8 cellular contexts compared by ENCODE assay signal in the genomic region with DNA sequence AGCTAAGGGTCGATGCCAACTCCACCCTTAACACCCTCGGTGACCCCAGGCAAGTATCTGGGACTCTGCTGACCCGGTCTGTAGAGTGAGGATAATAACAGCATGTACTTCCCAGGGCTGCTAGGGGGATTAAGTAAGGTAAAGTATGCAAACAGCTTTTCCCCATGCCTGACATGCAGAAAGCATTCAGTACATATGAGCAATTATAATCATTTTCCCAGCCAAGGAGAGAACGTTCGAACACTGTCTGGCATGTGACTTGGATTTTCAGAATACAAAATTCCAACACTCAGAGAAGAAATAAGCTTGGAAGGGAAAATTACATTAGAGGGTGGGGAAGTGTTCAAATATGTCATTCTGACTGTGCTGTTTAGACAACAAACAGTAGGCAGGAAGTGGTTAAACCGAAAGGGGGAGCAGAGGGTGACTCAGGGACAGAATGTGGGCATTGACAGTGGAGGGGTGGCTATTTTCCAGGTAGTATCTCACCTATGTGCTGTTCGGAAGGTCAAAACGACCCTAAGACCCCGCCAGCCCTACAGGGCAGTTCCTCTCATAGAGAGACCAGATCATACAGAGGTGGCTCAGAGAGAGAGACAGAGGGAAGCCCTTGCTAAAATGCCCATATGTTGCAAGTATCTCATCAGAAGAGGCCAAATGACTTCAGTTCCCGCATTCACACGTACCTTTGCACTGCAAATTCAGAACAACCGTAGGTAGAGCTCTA. TPM values are rescaled to one million over a fixed set of nuclear protein-coding genes. Genes with fewer than 3 reads are reported as not detected.
DNase-seq lines count a peak whose midpoint lies in the region; ATAC-seq and TF ChIP-seq lines count a peak whose summit lies in the region.

No MANE protein-coding gene starts in this region.

- H3K4me2 ChIP-seq in mammary epithelial cell (ENCODE audit: insufficient read depth, low read depth, low read length): peak overlapping the region; percentile 62

- peaks cover 50% of the 10 kb centered on the region for H3K4me1 Mint-ChIP-seq in T-helper 1 cell treated with Interleukin-12 subunit alpha and Interleukin-12 subunit beta and Interleukin-4 antibody, amounts not matched to agents 30 μg/mL and 1 μg/mL, for 36 hours (ENCODE audit: low read depth)

- CTCF ChIA-PET in mammary epithelial cell (lab: Charles Lee; ENCODE audit: low non-redundant PET): no interaction called here

- H3K27me3 ChIP-seq in mammary epithelial cell (ENCODE audit: insufficient read depth, low read length): no peaks in the 10 kb centered on the region

- TF ChIP-seq CTCF in mammary epithelial cell (conservative IDR thresholded peaks at IDR 0.05 in 1 of 2, IDR thresholded peaks at IDR 0.05 in 1 of 2; ENCODE audit: extremely low read depth in 1 of 2, insufficient read depth in 1 of 2, low read depth in 1 of 2, low read length in 2 of 2): no peak

- ATAC-seq in GM19023 (IDR thresholded peaks at IDR 0.05; ENCODE audit: unreplicated experiment): peak; percentile 88
- ATAC-seq in HG03175 (IDR thresholded peaks at IDR 0.05; ENCODE audit: unreplicated experiment): peak; percentile 88

- intact Hi-C loops in mammary epithelial cell (cut with micrococcal nuclease) (loop anchor here (1.0 to 2.0 kb wide), 2 partner anchors 32 to 51 kb away; a partner anchor contains a TSS), head of caudate nucleus (cut with DNase I) (no loop called here)

- H3K27me3 Mint-ChIP-seq in T-helper 1 cell treated with Interleukin-12 subunit alpha and Interleukin-12 subunit beta and Interleukin-4 antibody, amounts not matched to agents 30 μg/mL and 1 μg/mL, for 36 hours (ENCODE audit: low read depth): no peaks in the 10 kb centered on the region

- no peaks in the 10 kb centered on the region for H3K79me2 ChIP-seq in mammary epithelial cell (ENCODE audit: insufficient read depth, low read length)

- H3K4me3 ChIP-seq in mammary epithelial cell (replicated peaks in 1 of 3; ENCODE audit: insufficient read depth in 1 of 3, low read depth in 2 of 3, low read length in 3 of 3): no peak overlapping the region

- peaks cover 33% of the 10 kb centered on the region for H3K36me3 Mint-ChIP-seq in T-helper 1 cell treated with Interleukin-12 subunit alpha and Interleukin-12 subunit beta and Interleukin-4 antibody, amounts not matched to agents 30 μg/mL and 1 μg/mL, for 36 hours (ENCODE audit: low read depth)

- in situ Hi-C loops in mammary epithelial cell (cut with MboI; ENCODE audit: low sequenced_read_pairs in 2 of 2): no loop called here

- DNase-seq in mammary epithelial cell (peak; percentile 89), renal cortical epithelial cell (ENCODE audit: low read depth) (peak; percentile 61), NCI-H2171 treated with DMSO at 0.1 percent for 48 hours (lab: John Stamatoyannopoulos, UW) (no peak), anterior cingulate cortex (lab: John Stamatoyannopoulos, UW) (no peak), head of caudate nucleus (no peak)

- BruUV-seq in mammary epithelial cell (replicated peaks; lab: Mats Ljungman, UMichigan): TSS peak; percentile 62

- H3K9ac ChIP-seq in mammary epithelial cell (ENCODE audit: insufficient read depth, low read length): peak overlapping the region; percentile 81

- H3K27ac ChIP-seq in mammary epithelial cell (ENCODE audit: insufficient read depth, low read depth, low read length): peak overlapping the region; percentile 97

- no peaks in the 10 kb centered on the region for H4K20me1 ChIP-seq in mammary epithelial cell (ENCODE audit: insufficient read depth, low read length)

- peak overlapping the region; percentile 48 for H3K4me3 Mint-ChIP-seq in T-helper 1 cell treated with Interleukin-12 subunit alpha and Interleukin-12 subunit beta and Interleukin-4 antibody, amounts not matched to agents 30 μg/mL and 1 μg/mL, for 36 hours

- H3K4me1 ChIP-seq in mammary epithelial cell (ENCODE audit: insufficient read depth, low read length): peaks cover 35% of the 10 kb centered on the region

- dilution Hi-C loops in mammary epithelial cell (cut with HindIII; ENCODE audit: low sequenced_read_pairs): loop anchor here (5.0 to 10.0 kb wide), 2 partner anchors 46 to 198 kb away; no protein-coding TSS in a partner anchor

- H3K27ac Mint-ChIP-seq in T-helper 1 cell treated with Interleukin-12 subunit alpha and Interleukin-12 subunit beta and Interleukin-4 antibody, amounts not matched to agents 30 μg/mL and 1 μg/mL, for 36 hours: peak overlapping the region; percentile 95

- WGBS in mammary epithelial cell (ENCODE audit: low coverage, missing lambda C conversion rate): 51% methylated on average over 11 of the region's 12 CpGs

- peak overlapping the region; percentile 36 for H2AFZ ChIP-seq in mammary epithelial cell (ENCODE audit: low read depth, low read length)

- no peaks in the 10 kb centered on the region for H3K9me3 Mint-ChIP-seq in T-helper 1 cell treated with Interleukin-12 subunit alpha and Interleukin-12 subunit beta and Interleukin-4 antibody, amounts not matched to agents 30 μg/mL and 1 μg/mL, for 36 hours

- peaks cover 4% of the 10 kb centered on the region for H3K36me3 ChIP-seq in mammary epithelial cell (ENCODE audit: insufficient read depth, low read length)

- H3K9me3 ChIP-seq in mammary epithelial cell (replicated peaks; ENCODE audit: insufficient read depth, low read length): no peaks in the 10 kb centered on the region

RNA-seq across cellular contexts. Expression of a gene that starts 14.9 kb away (rescaled TPM):
- total RNA-seq in mammary epithelial cell (under 1 TPM in 1 of 2 donors, not detected in 1; 0.17 TPM), renal cortical epithelial cell (0.20 TPM in 1 of 2 replicates, not detected in the other)
- 0.05 TPM for polyA plus RNA-seq in mammary epithelial cell
- polyA minus RNA-seq in mammary epithelial cell: not detected

RNA-seq across cellular contexts. Expression of a gene that starts 31.6 kb away (rescaled TPM):
- 10 to 100 TPM in 1 of 2 donors, 1 to 10 TPM in 1; 8.7 to 21.1 TPM for total RNA-seq in mammary epithelial cell
- 5.5 TPM for polyA plus RNA-seq in mammary epithelial cell
- 6.8 TPM for polyA minus RNA-seq in mammary epithelial cell
- total RNA-seq in renal cortical epithelial cell: 4.7 and 8.0 TPM in 2 replicates

RNA-seq across cellular contexts. Expression of a gene that starts 52.8 kb away (rescaled TPM):
- total RNA-seq in mammary epithelial cell (10 to 100 TPM; 25.3 to 51.2 TPM), renal cortical epithelial cell (43.9 and 76.9 TPM in 2 replicates)
- polyA plus RNA-seq in mammary epithelial cell: 29.8 TPM
- polyA minus RNA-seq in mammary epithelial cell: 3.8 TPM

Comparison
In these comparisons a context has a peak if more than half of its experiments do, and no peak if none do; other contexts are left out.
1. DNase-seq: peak in mammary epithelial cell (single experiment) and renal cortical epithelial cell (single experiment); none in NCI-H2171 treated with DMSO at 0.1 percent for 48 hours (single experiment), anterior cingulate cortex (0 of 58) and head of caudate nucleus (0 of 42).